1 cellular context compared by ENCODE assay signal in the genomic region with DNA sequence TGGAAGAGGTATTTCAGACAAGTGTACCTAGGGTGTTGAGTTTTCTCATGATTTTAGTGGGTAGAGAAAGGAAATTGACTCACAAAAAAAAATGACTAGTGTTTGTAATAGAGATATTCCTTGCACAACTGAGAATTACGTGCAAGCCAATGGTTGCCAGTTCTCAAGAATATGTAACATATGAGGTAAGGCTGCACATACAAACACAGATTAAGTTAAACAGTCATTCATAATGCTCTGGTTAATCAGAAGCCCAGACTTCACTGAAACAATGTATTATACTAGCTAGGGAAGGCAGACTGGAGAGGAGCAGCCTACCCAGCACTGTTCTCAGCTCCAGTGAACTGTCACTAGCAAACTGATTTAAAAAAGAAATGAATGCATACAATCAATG.
TF ChIP-seq lines count a peak whose summit lies in the region.

No MANE protein-coding gene starts in this region.

TF ChIP-seq in HepG2, 621 proteins besides CTCF, POLR2A, EP300 and RAD21 (continued from another document):
- no peak for TF ChIP-seq FOXK2 (IDR thresholded peaks at IDR 0.05)
- no peak for TF ChIP-seq MTF1 (CRISPR knock-in tag; IDR thresholded peaks at IDR 0.05)
- TF ChIP-seq ZNF260 (CRISPR knock-in tag; IDR thresholded peaks at IDR 0.05; ENCODE audit: borderline replicate concordance, low read depth), result no peak
- no peak for TF ChIP-seq PCBP2 (optimal IDR thresholded peaks at IDR 0.05; ENCODE audit: low read depth, low read length, poor library complexity, severe bottlenecking)
- no peak for TF ChIP-seq ZNF451 (CRISPR knock-in tag; IDR thresholded peaks at IDR 0.05)
- no peak for TF ChIP-seq PCBP1 (IDR thresholded peaks at IDR 0.05; ENCODE audit: borderline replicate concordance, low read depth, low read length)
- no peak for TF ChIP-seq NCOA2 (CRISPR knock-in tag; IDR thresholded peaks at IDR 0.05)
